8 cellular contexts compared by ENCODE assay signal in genomic region chr9:22446950-22447606, GRCh38. TPM values are rescaled to one million over a fixed set of nuclear protein-coding genes. Genes with fewer than 3 reads are reported as not detected.
A peak's percentile ranks its signal among the peaks of the same experiment; 100 is the strongest.
DNase-seq lines count a peak whose midpoint lies in the region; ATAC-seq lines count a peak whose summit lies in the region.

No MANE protein-coding gene starts in this region.

- H3K36me3 ChIP-seq in mucosa of rectum (ENCODE audit: control insufficient read depth in 2 of 2, insufficient read depth in 2 of 2, low read length in 2 of 2): no peaks in the 10 kb centered on the region

- H3K9ac ChIP-seq in mucosa of rectum (ENCODE audit: low read depth in 1 of 2, low read length in 2 of 2): peak overlapping the region; percentile 50 to 65

- no peaks in the 10 kb centered on the region for H3K4me1 ChIP-seq in mucosa of rectum (ENCODE audit: control insufficient read depth in 2 of 2, insufficient read depth in 2 of 2, low read length in 2 of 2)

- H3K9me3 ChIP-seq in mucosa of rectum (ENCODE audit: control insufficient read depth in 2 of 2, low read length in 2 of 2): no peaks in the 10 kb centered on the region

- peak overlapping the region in 1 of 2 donors; percentile 67 for H3K27ac ChIP-seq in mucosa of rectum (ENCODE audit: low read depth in 2 of 2, low read length in 2 of 2)

- ATAC-seq in esophagus mucosa: peak; percentile 91

- H3K27me3 ChIP-seq in mucosa of rectum (ENCODE audit: control insufficient read depth in 2 of 2, insufficient read depth in 2 of 2, low read length in 2 of 2): peaks cover 9% of the 10 kb centered on the region in 2 donors

- DNase-seq in DMS79 treated with DMSO at 0.1 percent for 48 hours (lab: John Stamatoyannopoulos, UW) (peak; percentile 40), HCEC 1CT (peak; percentile 77), NCI-H1694 treated with DMSO at 0.1 percent for 48 hours (lab: John Stamatoyannopoulos, UW) (peak; percentile 62), stromal cell of bone marrow (ENCODE audit: low read depth) (peak; percentile 15), GDM1 (lab: John Stamatoyannopoulos, UW) (no peak)
- DNase-seq in activated CD4-positive, alpha-beta T cell treated with anti-CD3 and anti-CD28 coated beads, Interleukin-2, amount 50 U/mL, for 48 hours: peak; percentile 38 to 42

- H3K4me3 ChIP-seq in mucosa of rectum (ENCODE audit: low read length in 2 of 2): peak overlapping the region; percentile 58 to 83

RNA-seq across cellular contexts. Expression of gene DMRTA1, which starts 0.5 kb away (rescaled TPM):
- total RNA-seq in esophagus mucosa: 1.8 TPM
